ENCODE assay signal across 12 cellular contexts in genomic region chr1:60621524-60621923, GRCh38.
A peak's percentile ranks its signal among the peaks of the same experiment; 100 is the strongest.
DNase-seq lines count a peak whose midpoint lies in the region; ATAC-seq and TF ChIP-seq lines count a peak whose summit lies in the region.
"Had no signal": no experiment of that assay in that cellular context is flagged by ENCODE, and none has a peak within 500 bp of the region (broad histone marks: within the 10 kb centered on the region; RNA-seq: fewer than 3 reads in every experiment).

No MANE protein-coding gene starts in this region.

- H2AFZ ChIP-seq in PC-9 = no peak overlapping the region
- H2AFZ ChIP-seq: parathyroid adenoma had no signal

- H3K79me2 ChIP-seq in PC-9 (ENCODE audit: low read depth) = no peaks in the 10 kb centered on the region
- H3K79me2 ChIP-seq: parathyroid adenoma had no signal

- no peak for ATAC-seq in HG03025 (IDR thresholded peaks at IDR 0.05; ENCODE audit: low FRiP score, unreplicated experiment)
- ATAC-seq: T-cell had no signal

- in situ Hi-C loops in astrocyte of the spinal cord (cut with HindIII; ENCODE audit: low sequenced_read_pairs) = no loop called here

- DNase-seq in COR-L47 (lab: John Stamatoyannopoulos, UW) (peak; percentile 99), NCI-H2029 treated with DMSO at 0.1 percent for 48 hours (lab: John Stamatoyannopoulos, UW) (peak; percentile 80), astrocyte of the spinal cord (ENCODE audit: low read depth, low spot score) (peak; percentile 64), midbrain (lab: John Stamatoyannopoulos, UW) (peak; percentile 49), H4 (ENCODE audit: low spot score) (no peak), NCI-H82 treated with DMSO at 0.1 percent for 48 hours (lab: John Stamatoyannopoulos, UW; ENCODE audit: unreplicated experiment) (no peak), PC-9 (no peak)
- DNase-seq: activated CD8-positive, alpha-beta memory T cell treated with anti-CD3 and anti-CD28 coated beads, Interleukin-2, amount 50 U/mL, for 48 hours; MG63; T-cell had no signal

- no peak overlapping the region for H3K27ac ChIP-seq in PC-9
- H3K27ac ChIP-seq: parathyroid adenoma had no signal

- no peaks in the 10 kb centered on the region for H3K9me3 ChIP-seq in PC-9 (ENCODE audit: insufficient read depth, low read depth)
- H3K9me3 ChIP-seq: MG63 had no signal

- H3K4me1 ChIP-seq in PC-9 (replicated peaks; ENCODE audit: insufficient read depth) = no peaks in the 10 kb centered on the region
- H3K4me1 ChIP-seq: parathyroid adenoma had no signal

- H3K27me3 ChIP-seq in PC-9 (ENCODE audit: insufficient read depth, low read depth) = no peaks in the 10 kb centered on the region
- H3K27me3 ChIP-seq: MG63 had no signal

- no peaks in the 10 kb centered on the region for H3K9me2 ChIP-seq in PC-9 (ENCODE audit: insufficient read depth)

- H3K4me3 ChIP-seq in astrocyte of the spinal cord (ENCODE audit: low read depth, low read length) = no peak overlapping the region
- no peak overlapping the region for H3K4me3 ChIP-seq in PC-9
- H3K4me3 ChIP-seq: MG63 had no signal

- intact Hi-C loops in PC-9 (cut with micrococcal nuclease; ENCODE audit: unreplicated experiment) = no loop called here

- H4K20me1 ChIP-seq in PC-9 (ENCODE audit: insufficient read depth) = no peaks in the 10 kb centered on the region

- no peak overlapping the region for H3K4me2 ChIP-seq in PC-9

- TF ChIP-seq CTCF in astrocyte of the spinal cord (IDR thresholded peaks at IDR 0.05; ENCODE audit: low read depth, low read length) (no peak), PC-9 (conservative IDR thresholded peaks at IDR 0.05) (no peak)

- CTCF ChIA-PET in PC-9 (lab: Charles Lee) = no interaction called here

- POLR2A ChIA-PET in PC-9 (lab: Charles Lee; ENCODE audit: unreplicated experiment) = no interaction called here

- no peaks in the 10 kb centered on the region for H3F3A ChIP-seq in PC-9 (ENCODE audit: insufficient read depth, low read depth)

- no TSS peak for BruUV-seq in PC-9 (replicated peaks; lab: Mats Ljungman, UMichigan)

- H3K36me3 ChIP-seq in PC-9 (ENCODE audit: low read depth) = no peaks in the 10 kb centered on the region
- H3K36me3 ChIP-seq: MG63 had no signal

Comparison
In these comparisons a context has a peak if more than half of its experiments do, and no peak if none do; other contexts are left out.
1. DNase-seq: peak in COR-L47 (single experiment), NCI-H2029 treated with DMSO at 0.1 percent for 48 hours (single experiment), astrocyte of the spinal cord (single experiment) and midbrain (single experiment); none in H4 (single experiment), NCI-H82 treated with DMSO at 0.1 percent for 48 hours (single experiment) and PC-9 (0 of 2).